ENCODE assay signal across 19 cellular contexts in genomic region chr7:151590071-151590800, GRCh38.
DNase-seq lines count a peak whose midpoint lies in the region; ATAC-seq and TF ChIP-seq lines count a peak whose summit lies in the region.
"Had no signal": no experiment of that assay in that cellular context is flagged by ENCODE, and none has a peak within 500 bp of the region (broad histone marks: within the 10 kb centered on the region; RNA-seq: fewer than 3 reads in every experiment).

No MANE protein-coding gene starts in this region.

- no peak overlapping the region for H3K4me3 ChIP-seq in HAP-1
- H3K4me3 ChIP-seq: left ventricle myocardium inferior, SJCRH30, tibial nerve had no signal

- in situ Hi-C loops in HAP-1 (cut with MboI; ENCODE audit: low sequenced_read_pairs), result no loop called here

- H3K27me3 ChIP-seq in HAP-1 (ENCODE audit: low read depth), result no peaks in the 10 kb centered on the region
- H3K27me3 ChIP-seq: SJCRH30, tibial nerve had no signal

- DNase-seq in osteocyte (ENCODE audit: extremely low spot score, unreplicated experiment) (peak; percentile 71), HAP-1 (ENCODE audit: low spot score in 2 of 2) (no peak), ecto neural progenitor cell (ENCODE audit: low spot score) (no peak), inferior parietal cortex (ENCODE audit: extremely low spot score) (no peak)
- no peak for DNase-seq in stimulated activated naive B cell treated with anti-CD40 and anti-IgM and Interleukin-4, amounts not matched to agents 10 μg/mL and 1 μg/mL and 100 μg/mL, for 72 hours
- DNase-seq: activated CD4-positive, alpha-beta memory T cell treated with anti-CD3 and anti-CD28 coated beads for 36 hours; activated naive CD4-positive, alpha-beta T cell treated with anti-CD3 and anti-CD28 coated beads for 36 hours; activated T-cell treated with anti-CD3 and anti-CD28 coated beads, Interleukin-2, amount 50 U/mL, for 24 hours; DMS79; effector memory CD8-positive, alpha-beta T cell; HFFc6; left ventricle myocardium inferior; NCI-H146; SJCRH30; stimulated activated naive CD4-positive, alpha-beta T cell treated with Interleukin-2 at 50 U/mL for 16 hours had no signal

- TF ChIP-seq CTCF in brain (conservative IDR thresholded peaks at IDR 0.05) (no peak), osteocyte (IDR thresholded peaks at IDR 0.05) (no peak)

- H3K36me3 ChIP-seq in HAP-1 (replicated peaks), result no peaks in the 10 kb centered on the region
- H3K36me3 ChIP-seq: SJCRH30 had no signal

- H3K9me3 Mint-ChIP-seq in brain, result peaks cover 0 to 2% (median 0%) of the 10 kb centered on the region in 5 experiments
- H3K9me3 Mint-ChIP-seq in osteocyte (ENCODE audit: unreplicated experiment), result no peaks in the 10 kb centered on the region
- H3K9me3 Mint-ChIP-seq in stimulated activated naive B cell treated with anti-CD40 and anti-IgM and Interleukin-4, amounts not matched to agents 10 μg/mL and 1 μg/mL and 100 μg/mL, for 72 hours, result no peaks in the 10 kb centered on the region
- H3K9me3 Mint-ChIP-seq: activated CD4-positive, alpha-beta memory T cell treated with anti-CD3 and anti-CD28 coated beads for 36 hours; activated naive CD4-positive, alpha-beta T cell treated with anti-CD3 and anti-CD28 coated beads for 36 hours; activated T-cell treated with anti-CD3 and anti-CD28 coated beads, Interleukin-2, amount 50 U/mL, for 24 hours; effector memory CD8-positive, alpha-beta T cell; HFFc6 had no signal

- H3K27ac Mint-ChIP-seq in brain (peak overlapping the region in 3 of 5 experiments; percentile 11 to 51 (median 38)), osteocyte (ENCODE audit: unreplicated experiment) (no peak overlapping the region)
- H3K27ac Mint-ChIP-seq in stimulated activated naive B cell treated with anti-CD40 and anti-IgM and Interleukin-4, amounts not matched to agents 10 μg/mL and 1 μg/mL and 100 μg/mL, for 72 hours, result no peak overlapping the region
- H3K27ac Mint-ChIP-seq: activated CD4-positive, alpha-beta memory T cell treated with anti-CD3 and anti-CD28 coated beads for 36 hours; activated naive CD4-positive, alpha-beta T cell treated with anti-CD3 and anti-CD28 coated beads for 36 hours; activated T-cell treated with anti-CD3 and anti-CD28 coated beads, Interleukin-2, amount 50 U/mL, for 24 hours; effector memory CD8-positive, alpha-beta T cell; HFFc6 had no signal

- H3K4me1 ChIP-seq in HAP-1, result no peaks in the 10 kb centered on the region
- H3K4me1 ChIP-seq: SJCRH30, tibial nerve had no signal

- peaks cover 25% of the 10 kb centered on the region for H3K36me3 Mint-ChIP-seq in brain
- peaks cover 11% of the 10 kb centered on the region for H3K36me3 Mint-ChIP-seq in osteocyte (ENCODE audit: unreplicated experiment)
- H3K36me3 Mint-ChIP-seq in stimulated activated naive B cell treated with anti-CD40 and anti-IgM and Interleukin-4, amounts not matched to agents 10 μg/mL and 1 μg/mL and 100 μg/mL, for 72 hours, result peaks cover 15 to 20% of the 10 kb centered on the region in 2 donors
- H3K36me3 Mint-ChIP-seq: activated CD4-positive, alpha-beta memory T cell treated with anti-CD3 and anti-CD28 coated beads for 36 hours had no signal

- H3K9me3 ChIP-seq in HAP-1, result no peaks in the 10 kb centered on the region
- H3K9me3 ChIP-seq: left ventricle myocardium inferior, SJCRH30, tibial nerve had no signal

- H3K27me3 Mint-ChIP-seq in brain (no peaks in the 10 kb centered on the region), osteocyte (ENCODE audit: unreplicated experiment) (no peaks in the 10 kb centered on the region)
- no peaks in the 10 kb centered on the region for H3K27me3 Mint-ChIP-seq in stimulated activated naive B cell treated with anti-CD40 and anti-IgM and Interleukin-4, amounts not matched to agents 10 μg/mL and 1 μg/mL and 100 μg/mL, for 72 hours
- H3K27me3 Mint-ChIP-seq: activated CD4-positive, alpha-beta memory T cell treated with anti-CD3 and anti-CD28 coated beads for 36 hours; activated T-cell treated with anti-CD3 and anti-CD28 coated beads, Interleukin-2, amount 50 U/mL, for 24 hours; effector memory CD8-positive, alpha-beta T cell had no signal

- no peaks in the 10 kb centered on the region for H3K4me1 Mint-ChIP-seq in brain
- H3K4me1 Mint-ChIP-seq in osteocyte (ENCODE audit: unreplicated experiment), result peaks cover 13% of the 10 kb centered on the region
- no peaks in the 10 kb centered on the region for H3K4me1 Mint-ChIP-seq in stimulated activated naive B cell treated with anti-CD40 and anti-IgM and Interleukin-4, amounts not matched to agents 10 μg/mL and 1 μg/mL and 100 μg/mL, for 72 hours

- H3K4me3 Mint-ChIP-seq in brain (no peak overlapping the region), osteocyte (ENCODE audit: unreplicated experiment) (no peak overlapping the region)
- no peak overlapping the region for H3K4me3 Mint-ChIP-seq in stimulated activated naive B cell treated with anti-CD40 and anti-IgM and Interleukin-4, amounts not matched to agents 10 μg/mL and 1 μg/mL and 100 μg/mL, for 72 hours
- H3K4me3 Mint-ChIP-seq: activated CD4-positive, alpha-beta memory T cell treated with anti-CD3 and anti-CD28 coated beads for 36 hours; activated naive CD4-positive, alpha-beta T cell treated with anti-CD3 and anti-CD28 coated beads for 36 hours; activated T-cell treated with anti-CD3 and anti-CD28 coated beads, Interleukin-2, amount 50 U/mL, for 24 hours; effector memory CD8-positive, alpha-beta T cell; HFFc6 had no signal

- peak; percentile 90 for ATAC-seq in GM19455 (IDR thresholded peaks at IDR 0.05; ENCODE audit: unreplicated experiment)
- ATAC-seq in HG02884 (IDR thresholded peaks at IDR 0.05; ENCODE audit: unreplicated experiment), result peak; percentile 84
- no peak for ATAC-seq in stimulated activated naive B cell treated with anti-CD40 and anti-IgM and Interleukin-4, amounts not matched to agents 10 μg/mL and 1 μg/mL and 100 μg/mL, for 72 hours (replicated peaks)
- ATAC-seq: effector memory CD8-positive, alpha-beta T cell had no signal

Comparison
In these comparisons a context has a peak if more than half of its experiments do, and no peak if none do; other contexts are left out.
1. ATAC-seq: peak in GM19455 (single experiment) and HG02884 (single experiment); none in stimulated activated naive B cell treated with anti-CD40 and anti-IgM and Interleukin-4, amounts not matched to agents 10 μg/mL and 1 μg/mL and 100 μg/mL, for 72 hours (0 of 2).
2. H3K27ac Mint-ChIP-seq: peak in brain (3 of 5); none in osteocyte (single experiment) and stimulated activated naive B cell treated with anti-CD40 and anti-IgM and Interleukin-4, amounts not matched to agents 10 μg/mL and 1 μg/mL and 100 μg/mL, for 72 hours (single experiment).